ENCODE assay signal across 24 cellular contexts in the genomic region with DNA sequence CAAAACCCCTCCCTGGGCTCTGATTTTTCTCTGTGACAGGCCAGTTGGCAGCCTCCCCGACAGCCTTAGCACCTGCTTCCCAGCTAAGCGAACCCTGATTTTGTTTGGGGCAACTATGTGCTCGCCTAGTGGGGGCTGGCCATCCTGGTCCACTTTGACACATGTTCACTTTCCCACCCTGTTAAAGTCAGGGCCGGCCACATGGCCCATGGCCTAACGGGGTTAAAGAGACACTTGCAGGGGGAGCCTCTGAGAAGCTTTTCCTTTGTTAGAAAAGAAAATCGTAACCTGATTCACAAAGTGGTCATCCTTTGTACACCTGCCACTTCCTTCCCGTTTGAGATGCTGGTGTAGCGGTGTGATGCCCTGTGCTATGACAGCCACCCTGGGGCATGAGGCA. TPM values are rescaled to one million over a fixed set of nuclear protein-coding genes. Genes with fewer than 3 reads are reported as not detected.
DNase-seq lines count a peak whose midpoint lies in the region; ATAC-seq lines count a peak whose summit lies in the region.
"Had no signal": no experiment of that assay in that cellular context is flagged by ENCODE, and none has a peak within 500 bp of the region (broad histone marks: within the 10 kb centered on the region; RNA-seq: fewer than 3 reads in every experiment).

No MANE protein-coding gene starts in this region.

- H3K4me3 ChIP-seq in naive thymus-derived CD4-positive, alpha-beta T cell (ENCODE audit: low read length): no peak overlapping the region
- H3K4me3 ChIP-seq: cardiac muscle cell, esophagus muscularis mucosa, heart right ventricle, lung, tibial artery had no signal

- intact Hi-C loops in naive thymus-derived CD4-positive, alpha-beta T cell (cut with micrococcal nuclease): no loop called here

- H3K9me3 ChIP-seq in naive thymus-derived CD4-positive, alpha-beta T cell (ENCODE audit: control insufficient read depth in 2 of 3, low read length in 3 of 3): no peaks in the 10 kb centered on the region
- H3K9me3 ChIP-seq: esophagus muscularis mucosa, heart right ventricle, tibial artery had no signal

- no peaks in the 10 kb centered on the region for H3K36me3 ChIP-seq in naive thymus-derived CD4-positive, alpha-beta T cell (ENCODE audit: control insufficient read depth in 2 of 3, insufficient read depth in 3 of 3, low read length in 3 of 3)
- H3K36me3 ChIP-seq: cardiac muscle cell, esophagus muscularis mucosa, heart right ventricle, tibial artery had no signal

- no peaks in the 10 kb centered on the region for H3K4me1 ChIP-seq in naive thymus-derived CD4-positive, alpha-beta T cell (ENCODE audit: control insufficient read depth in 2 of 2, insufficient read depth in 2 of 2, low read length in 2 of 2)
- H3K4me1 ChIP-seq: foreskin keratinocyte had no signal

- peaks cover 2% of the 10 kb centered on the region for H3K9me3 Mint-ChIP-seq in activated naive CD4-positive, alpha-beta T cell treated with anti-CD3 and anti-CD28 coated beads, Interleukin-2, amount 10 ng/mL, durations not matched to agents 7 days and 5 days
- no peaks in the 10 kb centered on the region for H3K9me3 Mint-ChIP-seq in activated naive CD8-positive, alpha-beta T cell treated with anti-CD3 and anti-CD28 coated beads, Interleukin-2, amount 10 ng/mL, durations not matched to agents 7 days and 5 days
- peaks cover 0 to 9% (median 2%) of the 10 kb centered on the region in 11 donors for H3K9me3 Mint-ChIP-seq in naive thymus-derived CD4-positive, alpha-beta T cell
- peaks cover 5% of the 10 kb centered on the region for H3K9me3 Mint-ChIP-seq in stimulated activated memory B cell treated with anti-CD40 and anti-IgM and Interleukin-4, amounts not matched to agents 10 μg/mL and 1 μg/mL and 100 μg/mL, for 72 hours
- H3K9me3 Mint-ChIP-seq: endodermal cell had no signal

- no peak for DNase-seq in activated naive CD4-positive, alpha-beta T cell treated with anti-CD3 and anti-CD28 coated beads, Interleukin-2, amount 10 ng/mL, durations not matched to agents 7 days and 5 days
- DNase-seq in activated naive CD4-positive, alpha-beta T cell treated with Interleukin-2 at 50 U/mL for 16 hours: no peak
- DNase-seq in activated naive CD8-positive, alpha-beta T cell treated with anti-CD3 and anti-CD28 coated beads, Interleukin-2, amount 10 ng/mL, durations not matched to agents 7 days and 5 days: no peak
- no peak for DNase-seq in naive thymus-derived CD4-positive, alpha-beta T cell
- DNase-seq in SKM-1 (lab: John Stamatoyannopoulos, UW; ENCODE audit: unreplicated experiment): no peak
- no peak for DNase-seq in NCI-H345 treated with DMSO at 0.1 percent for 48 hours (lab: John Stamatoyannopoulos, UW; ENCODE audit: unreplicated experiment)
- DNase-seq: activated gamma-delta T cell treated with Interleukin-2 at 50 U/mL for 16 hours, anterior cingulate cortex, DMS153, endodermal cell, foreskin keratinocyte, heart right ventricle, NCI-H1092, NCI-H187, NCI-H2171 treated with DMSO at 0.1 percent for 48 hours, NCI-H524 treated with DMSO at 0.1 percent for 48 hours, occipital lobe, tibial artery had no signal

- H3K4me3 Mint-ChIP-seq in activated naive CD4-positive, alpha-beta T cell treated with anti-CD3 and anti-CD28 coated beads, Interleukin-2, amount 10 ng/mL, durations not matched to agents 7 days and 5 days: peak overlapping the region; percentile 39
- H3K4me3 Mint-ChIP-seq in activated naive CD8-positive, alpha-beta T cell treated with anti-CD3 and anti-CD28 coated beads, Interleukin-2, amount 10 ng/mL, durations not matched to agents 7 days and 5 days: peak overlapping the region; percentile 52
- H3K4me3 Mint-ChIP-seq in naive thymus-derived CD4-positive, alpha-beta T cell: peak overlapping the region in 9 of 10 donors; percentile 7 to 70 (median 58)
- peak overlapping the region; percentile 45 for H3K4me3 Mint-ChIP-seq in stimulated activated memory B cell treated with anti-CD40 and anti-IgM and Interleukin-4, amounts not matched to agents 10 μg/mL and 1 μg/mL and 100 μg/mL, for 72 hours
- H3K4me3 Mint-ChIP-seq: endodermal cell had no signal

- ATAC-seq in activated naive CD8-positive, alpha-beta T cell treated with anti-CD3 and anti-CD28 coated beads, Interleukin-2, amount 10 ng/mL, durations not matched to agents 7 days and 5 days (ENCODE audit: low read depth): no peak
- no peak for ATAC-seq in naive thymus-derived CD4-positive, alpha-beta T cell
- ATAC-seq in stimulated activated memory B cell treated with anti-CD40 and anti-IgM and Interleukin-4, amounts not matched to agents 10 μg/mL and 1 μg/mL and 100 μg/mL, for 72 hours: no peak
- ATAC-seq in GM19324 (IDR thresholded peaks at IDR 0.05; ENCODE audit: low FRiP score, unreplicated experiment): no peak
- ATAC-seq: foreskin keratinocyte, heart right ventricle had no signal

- peaks cover 49% of the 10 kb centered on the region for H3K27me3 Mint-ChIP-seq in activated naive CD4-positive, alpha-beta T cell treated with anti-CD3 and anti-CD28 coated beads, Interleukin-2, amount 10 ng/mL, durations not matched to agents 7 days and 5 days
- peaks cover 13% of the 10 kb centered on the region for H3K27me3 Mint-ChIP-seq in activated naive CD8-positive, alpha-beta T cell treated with anti-CD3 and anti-CD28 coated beads, Interleukin-2, amount 10 ng/mL, durations not matched to agents 7 days and 5 days
- H3K27me3 Mint-ChIP-seq in naive thymus-derived CD4-positive, alpha-beta T cell: peaks cover 12 to 58% (median 40%) of the 10 kb centered on the region in 5 donors
- peaks cover 50% of the 10 kb centered on the region for H3K27me3 Mint-ChIP-seq in stimulated activated memory B cell treated with anti-CD40 and anti-IgM and Interleukin-4, amounts not matched to agents 10 μg/mL and 1 μg/mL and 100 μg/mL, for 72 hours

- peaks cover 2% of the 10 kb centered on the region for H3K36me3 Mint-ChIP-seq in activated naive CD4-positive, alpha-beta T cell treated with anti-CD3 and anti-CD28 coated beads, Interleukin-2, amount 10 ng/mL, durations not matched to agents 7 days and 5 days
- no peaks in the 10 kb centered on the region for H3K36me3 Mint-ChIP-seq in activated naive CD8-positive, alpha-beta T cell treated with anti-CD3 and anti-CD28 coated beads, Interleukin-2, amount 10 ng/mL, durations not matched to agents 7 days and 5 days
- H3K36me3 Mint-ChIP-seq in naive thymus-derived CD4-positive, alpha-beta T cell: peaks cover 0 to 7% (median 0%) of the 10 kb centered on the region in 5 donors
- no peaks in the 10 kb centered on the region for H3K36me3 Mint-ChIP-seq in stimulated activated memory B cell treated with anti-CD40 and anti-IgM and Interleukin-4, amounts not matched to agents 10 μg/mL and 1 μg/mL and 100 μg/mL, for 72 hours

- POLR2A ChIA-PET in activated naive CD8-positive, alpha-beta T cell treated with anti-CD3 and anti-CD28 coated beads, Interleukin-2, amount 10 ng/mL, durations not matched to agents 7 days and 5 days (lab: Charles Lee): no interaction called here
- POLR2A ChIA-PET in naive thymus-derived CD4-positive, alpha-beta T cell (lab: Charles Lee): no interaction called here

- H3K4me1 Mint-ChIP-seq in activated naive CD4-positive, alpha-beta T cell treated with anti-CD3 and anti-CD28 coated beads, Interleukin-2, amount 10 ng/mL, durations not matched to agents 7 days and 5 days: peaks cover 2% of the 10 kb centered on the region
- H3K4me1 Mint-ChIP-seq in activated naive CD8-positive, alpha-beta T cell treated with anti-CD3 and anti-CD28 coated beads, Interleukin-2, amount 10 ng/mL, durations not matched to agents 7 days and 5 days: no peaks in the 10 kb centered on the region
- peaks cover 0 to 5% (median 4%) of the 10 kb centered on the region in 7 donors for H3K4me1 Mint-ChIP-seq in naive thymus-derived CD4-positive, alpha-beta T cell
- H3K4me1 Mint-ChIP-seq in stimulated activated memory B cell treated with anti-CD40 and anti-IgM and Interleukin-4, amounts not matched to agents 10 μg/mL and 1 μg/mL and 100 μg/mL, for 72 hours: no peaks in the 10 kb centered on the region
- H3K4me1 Mint-ChIP-seq: endodermal cell had no signal

- no peak overlapping the region for H3K27ac Mint-ChIP-seq in activated naive CD4-positive, alpha-beta T cell treated with anti-CD3 and anti-CD28 coated beads, Interleukin-2, amount 10 ng/mL, durations not matched to agents 7 days and 5 days
- H3K27ac Mint-ChIP-seq in activated naive CD8-positive, alpha-beta T cell treated with anti-CD3 and anti-CD28 coated beads, Interleukin-2, amount 10 ng/mL, durations not matched to agents 7 days and 5 days: no peak overlapping the region
- H3K27ac Mint-ChIP-seq in naive thymus-derived CD4-positive, alpha-beta T cell: peak overlapping the region in 1 of 9 donors; percentile 4
- H3K27ac Mint-ChIP-seq in stimulated activated memory B cell treated with anti-CD40 and anti-IgM and Interleukin-4, amounts not matched to agents 10 μg/mL and 1 μg/mL and 100 μg/mL, for 72 hours: no peak overlapping the region
- H3K27ac Mint-ChIP-seq: endodermal cell had no signal

- no peak overlapping the region for H3K27ac ChIP-seq in naive thymus-derived CD4-positive, alpha-beta T cell (ENCODE audit: low read depth, low read length)
- H3K27ac ChIP-seq: cardiac muscle cell, esophagus muscularis mucosa, foreskin keratinocyte, heart right ventricle, tibial artery had no signal

- CTCF ChIA-PET in activated naive CD4-positive, alpha-beta T cell treated with anti-CD3 and anti-CD28 coated beads, Interleukin-2, amount 10 ng/mL, durations not matched to agents 7 days and 5 days (lab: Charles Lee): no interaction called here
- CTCF ChIA-PET in naive thymus-derived CD4-positive, alpha-beta T cell (lab: Charles Lee): no interaction called here

- H3K27me3 ChIP-seq in naive thymus-derived CD4-positive, alpha-beta T cell (ENCODE audit: control insufficient read depth in 2 of 2, insufficient read depth in 2 of 2, low read length in 2 of 2): no peaks in the 10 kb centered on the region

RNA-seq across cellular contexts. Expression of a gene that starts 1.3 kb away (rescaled TPM):
- not detected for total RNA-seq in activated naive CD8-positive, alpha-beta T cell treated with anti-CD3 and anti-CD28 coated beads, Interleukin-2, amount 10 ng/mL, durations not matched to agents 7 days and 5 days
- under 1 TPM in 1 of 5 experiments, not detected in 4; 0.07 TPM for total RNA-seq in naive thymus-derived CD4-positive, alpha-beta T cell
- not detected for polyA plus RNA-seq in naive thymus-derived CD4-positive, alpha-beta T cell
- total RNA-seq: H4 had no signal
